In the genomic region with DNA sequence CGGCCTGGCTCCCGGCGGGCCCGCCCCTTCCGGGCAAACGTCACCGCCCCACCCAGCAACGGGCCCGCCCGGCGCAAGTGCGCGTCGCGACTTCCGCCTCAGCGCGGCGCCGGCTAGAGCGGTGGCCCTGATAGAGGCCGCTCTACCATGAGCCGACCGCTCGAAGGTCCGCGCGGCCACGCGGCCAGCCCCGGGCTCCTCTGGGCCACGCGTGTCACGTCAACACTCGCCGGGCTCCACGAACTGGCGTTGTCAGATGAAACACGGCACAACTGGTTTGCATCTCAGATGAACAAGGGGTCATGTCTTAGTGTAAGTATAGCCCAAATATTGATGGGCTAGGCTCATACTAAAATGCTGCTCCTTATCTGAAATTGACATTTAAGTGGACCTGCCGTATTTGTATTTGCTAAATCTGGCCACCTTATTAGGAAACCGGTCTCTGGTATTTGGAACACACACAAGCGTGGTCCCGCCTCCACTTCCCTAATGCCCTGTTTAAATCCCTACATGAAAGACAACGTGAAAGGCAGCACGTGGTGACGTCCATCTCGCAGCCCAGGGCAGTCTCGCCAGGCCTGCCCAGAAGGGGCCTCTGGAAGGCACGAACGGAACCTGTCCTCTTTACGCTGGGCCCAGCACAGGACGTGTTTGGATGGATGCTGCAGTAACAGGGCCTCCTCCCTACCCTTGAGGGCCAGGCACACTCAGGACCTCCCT, we compare ENCODE assay signal across 8 cellular contexts. TPM values are rescaled to one million over a fixed set of nuclear protein-coding genes. Genes with fewer than 3 reads are reported as not detected.
A peak's percentile ranks its signal among the peaks of the same experiment; 100 is the strongest.
DNase-seq lines count a peak whose midpoint lies in the region; ATAC-seq and FAIRE-seq lines count a peak whose summit lies in the region.

Gene ZNF598 (minus strand): TSS at position 31 of the 720 bp plus-strand sequence.

- H3K4me1 ChIP-seq in neuronal stem cell (ENCODE audit: control insufficient read depth in 2 of 2, insufficient read depth in 1 of 2, low read depth in 1 of 2, low read length in 2 of 2): peaks cover 17 to 22% of the 10 kb centered on the region in 2 donors

- H3K4me2 ChIP-seq in neuronal stem cell (ENCODE audit: insufficient read depth, low read length, poor library complexity, severe bottlenecking): peak within 1 kb of the TSS; percentile 81

- WGBS in neuronal stem cell (ENCODE audit: extremely low coverage in 2 of 2, insufficient read length in 2 of 2, insufficient replicate concordance in 1 of 2), 2 donors: no CpG with 5 or more reads among the region's 52 CpGs

- H2BK12ac ChIP-seq in neuronal stem cell (ENCODE audit: low read length): no peak within 1 kb of the TSS

- peak within 1 kb of the TSS; percentile 65 to 99 for H3K4me3 ChIP-seq in neuronal stem cell (ENCODE audit: low read length in 2 of 2)

- H2BK15ac ChIP-seq in neuronal stem cell (ENCODE audit: low read length): peak within 1 kb of the TSS; percentile 46

- H3K23ac ChIP-seq in neuronal stem cell (ENCODE audit: low read depth, low read length, poor library complexity): peak within 1 kb of the TSS; percentile 48

- H4K91ac ChIP-seq in neuronal stem cell (ENCODE audit: low read depth, low read length, poor library complexity): no peak within 1 kb of the TSS

- H3K18ac ChIP-seq in neuronal stem cell (ENCODE audit: low read length): peak within 1 kb of the TSS; percentile 82

- H4K8ac ChIP-seq in neuronal stem cell (ENCODE audit: low read depth, low read length): peak within 1 kb of the TSS; percentile 24

- H3K27ac ChIP-seq in neuronal stem cell (replicated peaks; ENCODE audit: low read length) (peak within 1 kb of the TSS; percentile 9), substantia nigra (ENCODE audit: low read depth, low read length, poor library complexity, severe bottlenecking) (peak within 1 kb of the TSS; percentile 85)

- no peaks in the 10 kb centered on the region for H3K9me3 ChIP-seq in neuronal stem cell (replicated peaks in 1 of 2; ENCODE audit: control insufficient read depth in 2 of 2, insufficient read depth in 1 of 2, low read depth in 1 of 2, low read length in 2 of 2)

- no peak within 1 kb of the TSS for H3K4ac ChIP-seq in neuronal stem cell (ENCODE audit: low read length)

- no peaks in the 10 kb centered on the region for H3K27me3 ChIP-seq in neuronal stem cell (ENCODE audit: control insufficient read depth in 3 of 3, insufficient read depth in 3 of 3, low read depth in 1 of 3, low read length in 3 of 3)

- H3K14ac ChIP-seq in neuronal stem cell (ENCODE audit: low read length): peak within 1 kb of the TSS; percentile 71

- peak within 1 kb of the TSS; percentile 97 for H3K9ac ChIP-seq in neuronal stem cell (ENCODE audit: low read depth, low read length, poor library complexity)

- H3K36me3 ChIP-seq in neuronal stem cell (replicated peaks in 1 of 2; ENCODE audit: control insufficient read depth in 2 of 2, insufficient read depth in 2 of 2, low read length in 2 of 2): peaks cover 8 to 18% of the 10 kb centered on the region in 2 donors

- H2AFZ ChIP-seq in neuronal stem cell (ENCODE audit: low read length): peak within 1 kb of the TSS; percentile 84

- DNase-seq in DMS 273 (lab: John Stamatoyannopoulos, UW; ENCODE audit: unreplicated experiment) (peak; percentile 96), KBM-7 (peak; percentile 82), SHP77 treated with DMSO at 0.1 percent for 48 hours (lab: John Stamatoyannopoulos, UW) (peak; percentile 25), frontal cortex (ENCODE audit: low spot score in 2 of 2) (peak; percentile 99 to 100), neuronal stem cell (ENCODE audit: low spot score) (peak; percentile 83), substantia nigra (lab: John Stamatoyannopoulos, UW) (peak in 46 of 49 donors; percentile 20 to 92 (median 66))
- DNase-seq in activated naive CD4-positive, alpha-beta T cell (lab: John Stamatoyannopoulos, UW): peak; percentile 34 to 78 (median 54)

- H3K79me1 ChIP-seq in neuronal stem cell (ENCODE audit: low read depth, low read length): peaks cover 28% of the 10 kb centered on the region

- no peak within 1 kb of the TSS for H2BK120ac ChIP-seq in neuronal stem cell (ENCODE audit: low read depth, low read length)

- peak; percentile 58 for ATAC-seq in GM21526 (IDR thresholded peaks at IDR 0.05; ENCODE audit: low FRiP score, unreplicated experiment)

- peak within 1 kb of the TSS; percentile 42 for H2BK5ac ChIP-seq in neuronal stem cell (ENCODE audit: low read length)

- peak within 1 kb of the TSS; percentile 53 for H2AK5ac ChIP-seq in neuronal stem cell (ENCODE audit: low read depth, low read length)

- in situ Hi-C loops in KBM-7 (cut with MboI; ENCODE audit: low pct_unique_long_range_greater_than_20kb, low sequenced_read_pairs): no loop called here

- no peak for FAIRE-seq in frontal cortex (lab: Jason Lieb, UNC)

RNA-seq across cellular contexts. Expression of gene ZNF598, which starts in this region (rescaled TPM):
- 5.7 TPM for total RNA-seq in frontal cortex
- polyA plus RNA-seq in neuronal stem cell (2013, experiment 1 of 2): 21.3 TPM
- polyA plus RNA-seq in neuronal stem cell (2013, experiment 2 of 2): 20.9 TPM

Comparison
In these comparisons a context has a peak if more than half of its experiments do, and no peak if none do; other contexts are left out.
1. Peak in every context shown above with its lines: DNase-seq, ATAC-seq, H3K4me3 ChIP-seq and H3K27ac ChIP-seq.
2. DNase-seq: peak in every context shown above with its lines; median percentile 100 in frontal cortex; 96 in DMS 273; 83 in neuronal stem cell; 82 in KBM-7; 66 in substantia nigra; 54 in activated naive CD4-positive, alpha-beta T cell; 25 in SHP77 treated with DMSO at 0.1 percent for 48 hours.